Comparison of ENCODE assay signal across 18 cellular contexts in genomic region chr2:86500325-86500724, GRCh38.
"Had no signal": no experiment of that assay in that cellular context is flagged by ENCODE, and none has a peak within 500 bp of the region (broad histone marks: within the 10 kb centered on the region; RNA-seq: fewer than 3 reads in every experiment).

No MANE protein-coding gene starts in this region.

- H3K27ac ChIP-seq: brain microvascular endothelial cell, dorsolateral prefrontal cortex, left ventricle myocardium inferior had no signal

- ATAC-seq: stimulated activated naive CD8-positive, alpha-beta T cell treated with anti-CD3 and anti-CD28 coated beads, Interleukin-15, amount 100 ng/mL, for 72 hours; T-cell had no signal

- H3K27ac Mint-ChIP-seq: activated T-helper 2 cell treated with anti-CD3 and anti-CD28 coated beads, Interferon-gamma antibody, Interleukin-2, Interleukin-4, amounts not matched to agents 10 μg/mL and 5 μg/mL and 100 μg/mL, durations not matched to agents 14 hours and 24 hours and 36 hours had no signal

- DNase-seq: activated CD4-positive, alpha-beta T cell treated with anti-CD3 and anti-CD28 coated beads, Interleukin-2, amount 50 U/mL, for 48 hours; activated naive CD4-positive, alpha-beta T cell treated with Interleukin-2 at 50 U/mL for 16 hours; activated T-cell treated with anti-CD3 and anti-CD28 coated beads, Interleukin-2, amount 50 U/mL, for 1 hour; aorta; brain microvascular endothelial cell; central memory CD4-positive, alpha-beta T cell; dorsolateral prefrontal cortex; head of caudate nucleus; kidney; left ventricle myocardium inferior; mammary epithelial cell; occipital lobe; posterior cingulate gyrus; stimulated activated CD4-positive, alpha-beta T cell treated with anti-CD3 and anti-CD28 coated beads, Interleukin-1b, Interleukin-23, amount 100 ng/mL, for 48 hours; stimulated activated naive CD8-positive, alpha-beta T cell treated with anti-CD3 and anti-CD28 coated beads, Interleukin-15, amount 100 ng/mL, for 72 hours; T-cell; trophoblast cell had no signal

- H3K27me3 Mint-ChIP-seq: stimulated activated naive CD8-positive, alpha-beta T cell treated with anti-CD3 and anti-CD28 coated beads, Interleukin-15, amount 100 ng/mL, for 72 hours; T-cell had no signal

- H3K27me3 ChIP-seq: brain microvascular endothelial cell, dorsolateral prefrontal cortex had no signal

- H3K4me3 ChIP-seq: dorsolateral prefrontal cortex, left ventricle myocardium inferior had no signal

- H3K4me3 Mint-ChIP-seq: stimulated activated naive CD8-positive, alpha-beta T cell treated with anti-CD3 and anti-CD28 coated beads, Interleukin-15, amount 100 ng/mL, for 72 hours; T-cell had no signal
